Comparison of ENCODE assay signal across 8 cellular contexts in genomic region chr20:50957798-50958732, GRCh38. TPM values are rescaled to one million over a fixed set of nuclear protein-coding genes. Genes with fewer than 3 reads are reported as not detected.
DNase-seq lines count a peak whose midpoint lies in the region; ATAC-seq, FAIRE-seq and TF ChIP-seq lines count a peak whose summit lies in the region.

TSS of gene DPM1 (minus strand) at chr20:50958532. CDS start at chr20:50958523, 9 bp downstream.

- BruUV-seq in HepG2 (replicated peaks; lab: Mats Ljungman, UMichigan): TSS peak; percentile 58

- POLR2A ChIA-PET in HepG2 (lab: Yijun Ruan, JAX): interaction anchor here (0.6 to 3.8 kb wide), 27 partner anchors 10 to 842 kb away, joined by 3 to 87 read pairs (median 3); partner anchors contain the start of genes ADNP and BCAS4

- H3K27me3 ChIP-seq in BE2C (no peaks in the 10 kb centered on the region), HepG2 (ENCODE audit: control insufficient read depth in 1 of 2, insufficient read depth in 2 of 2, low read length in 2 of 2) (no peaks in the 10 kb centered on the region; a peak in 1 of 5 replicates)

- H3K27ac ChIP-seq in HepG2 (ENCODE audit: extremely low read length, insufficient read depth, low read length): peak within 1 kb of the TSS; percentile 86

- TF ChIP-seq RAD21 in HepG2 (CRISPR knock-in tag; IDR thresholded peaks at IDR 0.05): no peak

- H4K20me1 ChIP-seq in HepG2 (ENCODE audit: insufficient read depth, low read length): peaks cover 48% of the 10 kb centered on the region

- H3K4me1 ChIP-seq in BE2C (no peaks in the 10 kb centered on the region; the same call in 1 of the 2 replicates), HepG2 (ENCODE audit: insufficient read depth, low read length) (peaks cover 44% of the 10 kb centered on the region)

- peaks cover 26% of the 10 kb centered on the region for H3K36me3 ChIP-seq in BE2C
- H3K36me3 ChIP-seq in HepG2 (replicated peaks in 1 of 2; ENCODE audit: control insufficient read depth in 1 of 2, insufficient read depth in 2 of 2, low read length in 2 of 2): peaks cover 2 to 23% of the 10 kb centered on the region in 2 experiments

- H3K9me3 ChIP-seq in BE2C (no peaks in the 10 kb centered on the region), HepG2 (ENCODE audit: low read length) (no peaks in the 10 kb centered on the region)

- in situ Hi-C loops in HepG2 (cut with HindIII; ENCODE audit: extremely low pct_ligation_motif_present, low pct_unique_long_range_greater_than_20kb): no loop called here

- peak within 1 kb of the TSS; percentile 94 for H3K4me2 ChIP-seq in HepG2 (ENCODE audit: low read depth, low read length)

- peak; percentile 94 for FAIRE-seq in GM19239 (lab: Jason Lieb, UNC)
- peak; percentile 59 for FAIRE-seq in HepG2 (lab: Jason Lieb, UNC)

- TF ChIP-seq POLR2A in HepG2 (IDR thresholded peaks at IDR 0.05; ENCODE audit: insufficient read depth in 1 of 2, low read depth in 2 of 2, low read length in 2 of 2): peak; percentile 99

- WGBS in HepG2 (ENCODE audit: low lambda C conversion rate): 1% methylated on average over 53 of the region's 54 CpGs

- H2AFZ ChIP-seq in HepG2 (ENCODE audit: low read length): peak within 1 kb of the TSS; percentile 90

- H3K9ac ChIP-seq in HepG2 (ENCODE audit: insufficient read depth, low read depth, low read length): peak within 1 kb of the TSS; percentile 94

- TF ChIP-seq CTCF in BE2C (IDR thresholded peaks at IDR 0.05; ENCODE audit: low read depth, low read length) (no peak), HepG2 (CRISPR knock-in tag; IDR thresholded peaks at IDR 0.05) (no peak)

- ATAC-seq in HG03442 (IDR thresholded peaks at IDR 0.05; ENCODE audit: unreplicated experiment) (peak; percentile 70), HepG2 (peak; percentile 89)

- H3K4me3 ChIP-seq in BE2C (ENCODE audit: low read depth, low read length) (peak within 1 kb of the TSS; percentile 92), HepG2 (replicated peaks in 1 of 3; ENCODE audit: insufficient read depth in 1 of 3, low read depth in 2 of 3, low read length in 3 of 3) (peak within 1 kb of the TSS; percentile 85 to 97 (median 97))

- DNase-seq in BE2C (peak; percentile 87), GM19239 (ENCODE audit: insufficient read length, low spot score) (peak; percentile 67), NCI-H526 treated with DMSO at 0.1 percent for 48 hours (lab: John Stamatoyannopoulos, UW) (peak; percentile 94), dermis blood vessel endothelial cell (peak; percentile 95), HepG2 (ENCODE audit: low spot score) (peak; percentile 71)
- peak; percentile 87 for DNase-seq in activated CD4-positive, alpha-beta T cell treated with anti-CD3 and anti-CD28 coated beads, Interleukin-2, amount 50 U/mL, for 1 hour
- peak; percentile 85 for DNase-seq in stimulated activated CD4-positive, alpha-beta T cell treated with anti-CD3 and anti-CD28 coated beads, Interleukin-4, amount 100 ng/mL, for 1 hour

- no peak; a peak in 1 of 4 replicates for TF ChIP-seq EP300 in HepG2 (IDR thresholded peaks at IDR 0.05; ENCODE audit: low read depth in 2 of 2, low read length in 2 of 2)
- peak; percentile 31; the same call in 1 of the 2 replicates for TF ChIP-seq EP300 in HepG2 (CRISPR knock-in tag; IDR thresholded peaks at IDR 0.05; ENCODE audit: borderline replicate concordance)

- H3K79me2 ChIP-seq in HepG2 (ENCODE audit: insufficient read depth, low read length): peaks cover 78% of the 10 kb centered on the region

- CTCF ChIA-PET in HepG2 (lab: Yijun Ruan, JAX; ENCODE audit: low intra/inter-chr PET ratio, low total read pairs): interaction anchor here (1.9 to 2.3 kb wide), 2 partner anchors 29 to 140 kb away, joined by 7 to 9 read pairs; no protein-coding TSS in a partner anchor

- intact Hi-C loops in HepG2 (cut with micrococcal nuclease; ENCODE audit: unreplicated experiment): loop anchor here (1.0 to 2.0 kb wide), 3 partner anchors 27 to 140 kb away; no protein-coding TSS in a partner anchor

TF ChIP-seq in HepG2, 621 proteins besides CTCF, POLR2A, EP300 and RAD21 (continues in another document):
- TF ChIP-seq HDAC2 (CRISPR knock-in tag; IDR thresholded peaks at IDR 0.05): peak; percentile 76; the same call in 1 of the 2 replicates
- TF ChIP-seq FOXK1 (CRISPR knock-in tag; IDR thresholded peaks at IDR 0.05; ENCODE audit: borderline replicate concordance, low read depth): 0 out of 2 replicates have a peak, but pooled peaks have one; percentile 83
- TF ChIP-seq, protein P1, sequence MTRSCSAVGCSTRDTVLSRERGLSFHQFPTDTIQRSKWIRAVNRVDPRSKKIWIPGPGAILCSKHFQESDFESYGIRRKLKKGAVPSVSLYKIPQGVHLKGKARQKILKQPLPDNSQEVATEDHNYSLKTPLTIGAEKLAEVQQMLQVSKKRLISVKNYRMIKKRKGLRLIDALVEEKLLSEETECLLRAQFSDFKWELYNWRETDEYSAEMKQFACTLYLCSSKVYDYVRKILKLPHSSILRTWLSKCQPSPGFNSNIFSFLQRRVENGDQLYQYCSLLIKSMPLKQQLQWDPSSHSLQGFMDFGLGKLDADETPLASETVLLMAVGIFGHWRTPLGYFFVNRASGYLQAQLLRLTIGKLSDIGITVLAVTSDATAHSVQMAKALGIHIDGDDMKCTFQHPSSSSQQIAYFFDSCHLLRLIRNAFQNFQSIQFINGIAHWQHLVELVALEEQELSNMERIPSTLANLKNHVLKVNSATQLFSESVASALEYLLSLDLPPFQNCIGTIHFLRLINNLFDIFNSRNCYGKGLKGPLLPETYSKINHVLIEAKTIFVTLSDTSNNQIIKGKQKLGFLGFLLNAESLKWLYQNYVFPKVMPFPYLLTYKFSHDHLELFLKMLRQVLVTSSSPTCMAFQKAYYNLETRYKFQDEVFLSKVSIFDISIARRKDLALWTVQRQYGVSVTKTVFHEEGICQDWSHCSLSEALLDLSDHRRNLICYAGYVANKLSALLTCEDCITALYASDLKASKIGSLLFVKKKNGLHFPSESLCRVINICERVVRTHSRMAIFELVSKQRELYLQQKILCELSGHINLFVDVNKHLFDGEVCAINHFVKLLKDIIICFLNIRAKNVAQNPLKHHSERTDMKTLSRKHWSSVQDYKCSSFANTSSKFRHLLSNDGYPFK (CRISPR knock-in tag; IDR thresholded peaks at IDR 0.05; ENCODE audit: borderline replicate concordance): peak; percentile 88; the same call in 1 of the 2 replicates

RNA-seq across cellular contexts. Expression of gene DPM1, which starts in this region (rescaled TPM):
- 72.3 TPM for polyA plus RNA-seq in BE2C (2012; ENCODE audit: insufficient read depth, insufficient read length, low read depth)
- total RNA-seq in dermis blood vessel endothelial cell: 71.5 and 75.9 TPM in 2 replicates
- 161 and 187 TPM in 2 replicates for total RNA-seq in HepG2 (2016; rRNA removed; fragmentation: Illumina TruSeq; extraction: Trizol)
- total RNA-seq in HepG2 (2016; cell fraction: cytosol; rRNA removed; fragmentation: Illumina TruSeq; extraction: Trizol; ENCODE audit: low read depth): 32.3 and 33.7 TPM in 2 replicates
- 167 and 188 TPM in 2 replicates for total RNA-seq in HepG2 (2016; cell fraction: insoluble cytoplasmic fraction; rRNA removed; fragmentation: Illumina TruSeq; extraction: Trizol)
- total RNA-seq in HepG2 (2016; cell fraction: membrane; rRNA removed; fragmentation: Illumina TruSeq; extraction: Trizol): 30.4 and 39.3 TPM in 2 replicates
- total RNA-seq in HepG2 (2016; cell fraction: nucleus; rRNA removed; fragmentation: Illumina TruSeq; extraction: Trizol): 102 and 109 TPM in 2 replicates
- polyA plus RNA-seq in HepG2 (2011; rRNA removed): 75.7 and 83.2 TPM in 2 replicates
- 67.0 and 87.1 TPM in 2 replicates for polyA plus RNA-seq in HepG2 (2011; cell fraction: cytosol; rRNA removed)
- 40.6 and 43.3 TPM in 2 replicates for polyA plus RNA-seq in HepG2 (2011; cell fraction: nucleus; rRNA removed)
- polyA plus RNA-seq in HepG2 (2012): 92.8 and 103 TPM in 2 replicates
- 19.8 and 20.9 TPM in 2 replicates for polyA plus RNA-seq in HepG2 (2016; cell fraction: cytosol; fragmentation: Illumina TruSeq; extraction: Trizol; ENCODE audit: low read depth)
- polyA plus RNA-seq in HepG2 (2016; cell fraction: insoluble cytoplasmic fraction; fragmentation: Illumina TruSeq; extraction: Trizol; ENCODE audit: low read depth): 215 and 249 TPM in 2 replicates
- 27.9 and 30.1 TPM in 2 replicates for polyA plus RNA-seq in HepG2 (2016; cell fraction: membrane; fragmentation: Illumina TruSeq; extraction: Trizol; ENCODE audit: low read depth)
- 177 and 193 TPM in 2 replicates for polyA plus RNA-seq in HepG2 (2016; cell fraction: nucleus; fragmentation: Illumina TruSeq; extraction: Trizol; ENCODE audit: insufficient read depth, low read depth)
- polyA minus RNA-seq in HepG2 (2011; rRNA and poly(A)+ RNA removed; ENCODE audit: low replicate concordance): 23.1 and 28.4 TPM in 2 replicates
- 38.3 and 41.9 TPM in 2 replicates for polyA minus RNA-seq in HepG2 (2011; cell fraction: cytosol; rRNA and poly(A)+ RNA removed)
- polyA minus RNA-seq in HepG2 (2011; cell fraction: nucleus; rRNA and poly(A)+ RNA removed): 49.6 and 51.1 TPM in 2 replicates

Comparison
In these comparisons a context has a peak if more than half of its experiments do, and no peak if none do; other contexts are left out.
1. Peak in every context shown above with its lines: DNase-seq, ATAC-seq, H3K4me3 ChIP-seq and H3K27ac ChIP-seq.